Comparison of ENCODE assay signal across 17 cellular contexts in the genomic region with DNA sequence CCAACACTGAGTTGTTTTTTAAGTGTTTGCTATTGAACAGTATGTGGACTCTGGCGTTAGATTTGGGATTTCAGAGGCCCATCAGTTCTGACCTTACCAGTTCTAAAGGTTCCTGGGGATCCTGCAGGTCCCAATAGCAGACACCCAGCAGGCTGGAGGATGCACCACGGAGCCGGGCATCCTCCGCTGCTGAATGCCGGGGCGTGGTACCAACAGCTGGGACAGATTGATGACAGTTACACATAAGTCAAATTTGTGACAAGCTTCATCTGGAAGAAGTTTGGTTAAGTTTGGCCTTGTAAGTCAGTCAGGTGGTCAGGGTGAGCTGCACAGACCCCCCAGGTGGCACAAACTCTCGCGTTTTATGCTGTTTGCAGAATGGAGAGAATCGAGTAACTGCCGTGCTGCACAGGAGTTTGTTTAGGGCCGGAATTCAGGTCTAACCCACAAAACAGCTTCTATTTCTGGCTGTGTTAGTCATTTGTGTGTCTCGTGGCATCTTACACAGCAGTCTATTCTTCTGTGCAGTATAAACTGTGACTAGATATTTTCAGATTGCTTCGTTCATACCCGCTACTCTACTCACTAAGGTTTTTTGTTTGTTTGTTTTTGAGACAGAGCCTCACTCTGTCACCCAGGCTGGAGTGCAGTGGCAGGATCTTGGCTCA. TPM values are rescaled to one million over a fixed set of nuclear protein-coding genes. Genes with fewer than 3 reads are reported as not detected.
DNase-seq lines count a peak whose midpoint lies in the region; ATAC-seq and TF ChIP-seq lines count a peak whose summit lies in the region.
"Had no signal": no experiment of that assay in that cellular context is flagged by ENCODE, and none has a peak within 500 bp of the region (broad histone marks: within the 10 kb centered on the region; RNA-seq: fewer than 3 reads in every experiment).

No MANE protein-coding gene starts in this region.

- no peaks in the 10 kb centered on the region for H3K9me3 ChIP-seq in mammary epithelial cell (replicated peaks; ENCODE audit: insufficient read depth, low read length)
- H3K9me3 ChIP-seq: neutrophil, right lobe of liver had no signal

- no peak overlapping the region for H3K27ac ChIP-seq in mammary epithelial cell (ENCODE audit: insufficient read depth, low read depth, low read length)
- H3K27ac ChIP-seq: BLaER1, neutrophil, right lobe of liver had no signal

- no TSS peak for BruUV-seq in mammary epithelial cell (replicated peaks; lab: Mats Ljungman, UMichigan)

- no peak overlapping the region for H3K4me2 ChIP-seq in mammary epithelial cell (ENCODE audit: insufficient read depth, low read depth, low read length)
- H3K4me2 ChIP-seq: BLaER1, GM23338 had no signal

- CTCF ChIA-PET in mammary epithelial cell (lab: Charles Lee; ENCODE audit: low non-redundant PET), result no interaction called here

- DNase-seq in Ammon's horn (ENCODE audit: low spot score) (peak; percentile 34), RPMI7951 (ENCODE audit: low read depth) (peak; percentile 36), fibroblast of mammary gland (ENCODE audit: low read depth) (peak; percentile 18), posterior vena cava (ENCODE audit: low spot score) (peak; percentile 22), mammary epithelial cell (no peak)
- no peak for DNase-seq in stimulated activated CD4-positive, alpha-beta T cell treated with anti-CD3 and anti-CD28 coated beads, Interleukin-1b, Interleukin-23, amount 100 ng/mL, for 48 hours
- DNase-seq: activated B cell treated with CpG ODN at 0.5 μM for 24 hours, glutamatergic neuron, immature natural killer cell, NCI-H2081, NCI-H510A treated with DMSO at 0.1 percent for 48 hours, SIG-M5 had no signal

- no peak for ATAC-seq in HG02588 (IDR thresholded peaks at IDR 0.05; ENCODE audit: unreplicated experiment)
- ATAC-seq: GM23338, right lobe of liver had no signal

- no peaks in the 10 kb centered on the region for H3K27me3 ChIP-seq in mammary epithelial cell (ENCODE audit: insufficient read depth, low read length)
- H3K27me3 ChIP-seq: BLaER1, neutrophil, right lobe of liver had no signal

- no peaks in the 10 kb centered on the region for H3K4me1 ChIP-seq in mammary epithelial cell (ENCODE audit: insufficient read depth, low read length)
- H3K4me1 ChIP-seq: right lobe of liver had no signal

- H3K9ac ChIP-seq in mammary epithelial cell (ENCODE audit: insufficient read depth, low read length), result no peak overlapping the region
- H3K9ac ChIP-seq: BLaER1 had no signal

- no peaks in the 10 kb centered on the region for H4K20me1 ChIP-seq in mammary epithelial cell (ENCODE audit: insufficient read depth, low read length)

- dilution Hi-C loops in mammary epithelial cell (cut with HindIII; ENCODE audit: low sequenced_read_pairs), result no loop called here

- peaks cover 63% of the 10 kb centered on the region for H3K79me2 ChIP-seq in mammary epithelial cell (ENCODE audit: insufficient read depth, low read length)

- WGBS in mammary epithelial cell (ENCODE audit: low coverage, missing lambda C conversion rate), result 96% methylated on average over 13 of the region's 14 CpGs

- no peak overlapping the region for H2AFZ ChIP-seq in mammary epithelial cell (ENCODE audit: low read depth, low read length)
- H2AFZ ChIP-seq: GM23338 had no signal

- in situ Hi-C loops in mammary epithelial cell (cut with MboI; ENCODE audit: low sequenced_read_pairs in 2 of 2), result no loop called here

- TF ChIP-seq CTCF in fibroblast of mammary gland (conservative IDR thresholded peaks at IDR 0.05; ENCODE audit: control insufficient read depth, insufficient read depth, low read depth, low read length), result no peak
- TF ChIP-seq CTCF in mammary epithelial cell (conservative IDR thresholded peaks at IDR 0.05 in 1 of 2, IDR thresholded peaks at IDR 0.05 in 1 of 2; ENCODE audit: extremely low read depth in 1 of 2, insufficient read depth in 1 of 2, low read depth in 1 of 2, low read length in 2 of 2), result no peak

- intact Hi-C loops in posterior vena cava (cut with DNase I), result no loop called here
- intact Hi-C loops in mammary epithelial cell (cut with micrococcal nuclease), result no loop called here

- H3K36me3 ChIP-seq in mammary epithelial cell (ENCODE audit: insufficient read depth, low read length), result peaks cover 9% of the 10 kb centered on the region

- no peak overlapping the region for H3K4me3 ChIP-seq in fibroblast of mammary gland (ENCODE audit: control insufficient read depth, low read depth, low read length)
- H3K4me3 ChIP-seq in mammary epithelial cell (replicated peaks in 1 of 3; ENCODE audit: insufficient read depth in 1 of 3, low read depth in 2 of 3, low read length in 3 of 3), result no peak overlapping the region
- H3K4me3 ChIP-seq: BLaER1, GM23338, right lobe of liver had no signal

RNA-seq across cellular contexts. Expression of a gene that starts 19.2 kb away (rescaled TPM):
- 6.2 and 8.3 TPM in 2 replicates for total RNA-seq in RPMI7951 (2014; rRNA removed; shearing (Covaris generic))
- 10 to 100 TPM; 13.8 to 15.4 TPM for total RNA-seq in posterior vena cava
- 10 to 100 TPM; 20.7 to 23.5 TPM for total RNA-seq in mammary epithelial cell
- polyA plus RNA-seq in mammary epithelial cell, result 9.6 TPM
- 44.1 TPM for polyA minus RNA-seq in mammary epithelial cell

Comparison
In these comparisons a context has a peak if more than half of its experiments do, and no peak if none do; other contexts are left out.
1. DNase-seq: peak in Ammon's horn (single experiment), RPMI7951 (single experiment), fibroblast of mammary gland (single experiment) and posterior vena cava (single experiment); none in mammary epithelial cell (single experiment) and stimulated activated CD4-positive, alpha-beta T cell treated with anti-CD3 and anti-CD28 coated beads, Interleukin-1b, Interleukin-23, amount 100 ng/mL, for 48 hours (single experiment).